8 cellular contexts compared by ENCODE assay signal in genomic region chr17:3801043-3801746, GRCh38. TPM values are rescaled to one million over a fixed set of nuclear protein-coding genes. Genes with fewer than 3 reads are reported as not detected.
A peak's percentile ranks its signal among the peaks of the same experiment; 100 is the strongest.
DNase-seq lines count a peak whose midpoint lies in the region; ATAC-seq and TF ChIP-seq lines count a peak whose summit lies in the region.

Gene ITGAE (minus strand): TSS chr17:3801188. CDS start chr17:3801144, 44 bp downstream.

- POLR2A ChIA-PET in activated CD8-positive, alpha-beta memory T cell treated with anti-CD3 and anti-CD28 coated beads for 36 hours (lab: Charles Lee) = no interaction called here

- ATAC-seq in lung (ENCODE audit: insufficient read depth, low FRiP score) (no peak), upper lobe of left lung (ENCODE audit: low FRiP score in 2 of 2) (no peak), HG03039 (IDR thresholded peaks at IDR 0.05; ENCODE audit: unreplicated experiment) (no peak), HG03469 (IDR thresholded peaks at IDR 0.05; ENCODE audit: unreplicated experiment) (no peak), GM21526 (IDR thresholded peaks at IDR 0.05; ENCODE audit: low FRiP score, unreplicated experiment) (no peak)

- H3K4me3 ChIP-seq in colonic mucosa = no peak within 1 kb of the TSS
- no peak within 1 kb of the TSS for H3K4me3 ChIP-seq in lung
- no peak within 1 kb of the TSS for H3K4me3 ChIP-seq in upper lobe of left lung

- no peak within 1 kb of the TSS for H3K9ac ChIP-seq in colonic mucosa (ENCODE audit: low read depth in 2 of 2, low read length in 2 of 2)

- TF ChIP-seq EP300 in upper lobe of left lung (IDR thresholded peaks at IDR 0.05) = no peak

- H3K36me3 ChIP-seq in colonic mucosa (no peaks in the 10 kb centered on the region), lung (ENCODE audit: control insufficient read depth in 2 of 2, insufficient read depth in 2 of 2, low read length in 2 of 2) (peaks cover 0 to 5% of the 10 kb centered on the region in 2 donors), upper lobe of left lung (peaks cover 0 to 1% (median 0%) of the 10 kb centered on the region in 4 donors)

- no peak for TF ChIP-seq CTCF in colonic mucosa (IDR thresholded peaks at IDR 0.05)
- no peak for TF ChIP-seq CTCF in lung (IDR thresholded peaks at IDR 0.05; ENCODE audit: control extremely low read depth, extremely low read depth)
- no peak for TF ChIP-seq CTCF in upper lobe of left lung (IDR thresholded peaks at IDR 0.05)

- intact Hi-C loops in colonic mucosa (cut with DNase I) = no loop called here

- TF ChIP-seq POLR2A in upper lobe of left lung (IDR thresholded peaks at IDR 0.05) = peak in 1 of 4 donors; percentile 17

- WGBS in lung, 2 donors = 56 to 74% methylated on average over 19 of the region's 19 CpGs
- WGBS in upper lobe of left lung, 2 donors = 69 to 78% methylated on average over 17 to 18 of the region's 19 CpGs

- CTCF ChIA-PET in activated CD8-positive, alpha-beta memory T cell treated with anti-CD3 and anti-CD28 coated beads for 36 hours (lab: Charles Lee) = interaction anchor here (0.7 to 1.8 kb wide), 2 partner anchors 26 to 39 kb away, joined by 6 read pairs; no protein-coding TSS in a partner anchor

- H3K27ac ChIP-seq in colonic mucosa (no peak within 1 kb of the TSS), lung (ENCODE audit: low read depth in 1 of 2, low read length in 1 of 2) (peak within 1 kb of the TSS in 1 of 2 donors; percentile 30), upper lobe of left lung (peak within 1 kb of the TSS in 2 of 4 donors; percentile 42 to 76)

- H3K27me3 ChIP-seq in colonic mucosa = no peaks in the 10 kb centered on the region
- no peaks in the 10 kb centered on the region for H3K27me3 ChIP-seq in lung (ENCODE audit: control insufficient read depth, insufficient read depth)
- H3K27me3 ChIP-seq in upper lobe of left lung = no peaks in the 10 kb centered on the region

- DNase-seq in activated CD8-positive, alpha-beta memory T cell treated with anti-CD3 and anti-CD28 coated beads for 24 hours = no peak
- DNase-seq in colonic mucosa = no peak
- no peak for DNase-seq in lung (ENCODE audit: low spot score)
- DNase-seq in upper lobe of left lung = peak in 1 of 2 donors; percentile 66

- H3K9me3 ChIP-seq in colonic mucosa (no peaks in the 10 kb centered on the region), lung (ENCODE audit: control insufficient read depth in 2 of 2, insufficient read depth in 1 of 2, low read length in 1 of 2) (no peaks in the 10 kb centered on the region), upper lobe of left lung (no peaks in the 10 kb centered on the region)

- H3K4me1 ChIP-seq in colonic mucosa (no peaks in the 10 kb centered on the region), lung (ENCODE audit: control insufficient read depth in 2 of 2, insufficient read depth in 2 of 2, low read length in 2 of 2) (peaks cover 0 to 5% of the 10 kb centered on the region in 2 donors), upper lobe of left lung (peaks cover 6 to 25% (median 9%) of the 10 kb centered on the region in 4 donors)

RNA-seq across cellular contexts. Expression of gene ITGAE, which starts in this region (rescaled TPM):
- total RNA-seq in activated CD8-positive, alpha-beta memory T cell treated with anti-CD3 and anti-CD28 coated beads for 36 hours = 10 to 100 TPM; 38.0 to 38.8 TPM
- total RNA-seq in colonic mucosa (10 to 100 TPM; 14.7 to 14.9 TPM), lung (10 to 100 TPM; 16.8 to 21.3 TPM), upper lobe of left lung (10 to 100 TPM; 17.2 to 36.0 (median 26.4) TPM)
- 10 to 100 TPM; 34.0 to 37.3 TPM for polyA plus RNA-seq in lung
